Comparison of ENCODE assay signal across 18 cellular contexts in genomic region chr4:153571006-153571545, GRCh38.
DNase-seq lines count a peak whose midpoint lies in the region; ATAC-seq, FAIRE-seq and TF ChIP-seq lines count a peak whose summit lies in the region.
"Had no signal": no experiment of that assay in that cellular context is flagged by ENCODE, and none has a peak within 500 bp of the region (broad histone marks: within the 10 kb centered on the region; RNA-seq: fewer than 3 reads in every experiment).

No MANE protein-coding gene starts in this region.

- DNase-seq in Caco-2: peak in 1 of 2 experiments; percentile 31
- no peak for DNase-seq in activated naive CD4-positive, alpha-beta T cell treated with anti-CD3 and anti-CD28 coated beads, Interleukin-2, amount 50 U/mL, for 72 hours (ENCODE audit: low spot score in 2 of 2)
- no peak for DNase-seq in naive thymus-derived CD4-positive, alpha-beta T cell
- no peak for DNase-seq in D721Med (ENCODE audit: insufficient read length, low spot score)
- no peak for DNase-seq in HuH-7.5 (ENCODE audit: low spot score)
- no peak for DNase-seq in NCI-H510A treated with DMSO at 0.1 percent for 48 hours (lab: John Stamatoyannopoulos, UW)
- DNase-seq: dermis blood vessel endothelial cell; DMS53; hippocampal formation; KBM-7; left cardiac atrium; NCI-H1092 treated with DMSO at 0.1 percent for 48 hours; NK-92 treated with Interleukin-12 subunit alpha and Interleukin-12 subunit beta, amount 100 ng/mL, for 24 hours; SHP77; T1000 had no signal

- no peaks in the 10 kb centered on the region for H3K9me3 Mint-ChIP-seq in Caco-2 (ENCODE audit: unreplicated experiment)
- H3K9me3 Mint-ChIP-seq in activated naive CD4-positive, alpha-beta T cell treated with anti-CD3 and anti-CD28 coated beads, Interleukin-2, amount 50 U/mL, for 72 hours: no peaks in the 10 kb centered on the region
- H3K9me3 Mint-ChIP-seq in naive thymus-derived CD4-positive, alpha-beta T cell: peaks cover 0 to 2% (median 0%) of the 10 kb centered on the region in 11 donors
- H3K9me3 Mint-ChIP-seq: activated T-helper 2 cell treated with anti-CD3 and anti-CD28 coated beads, Interferon-gamma antibody, Interleukin-2, Interleukin-4, amounts not matched to agents 10 μg/mL and 5 μg/mL and 100 μg/mL, durations not matched to agents 14 hours and 24 hours and 36 hours had no signal

- no peak for ATAC-seq in activated naive CD4-positive, alpha-beta T cell treated with anti-CD3 and anti-CD28 coated beads, Interleukin-2, amount 50 U/mL, for 72 hours
- no peak for ATAC-seq in naive thymus-derived CD4-positive, alpha-beta T cell
- ATAC-seq: left cardiac atrium had no signal

- CTCF ChIA-PET in Caco-2 (lab: Charles Lee): no interaction called here
- CTCF ChIA-PET in naive thymus-derived CD4-positive, alpha-beta T cell (lab: Charles Lee): interaction anchor here (0.6 to 4.2 kb wide), 10 partner anchors 24 to 302 kb away, joined by 3 to 58 read pairs (median 4); partner anchors contain the start of gene TMEM131L

- FAIRE-seq in D721Med (lab: Jason Lieb, UNC): no peak

- H4K20me1 ChIP-seq in BLaER1: peaks cover 100% of the 10 kb centered on the region

- POLR2A ChIA-PET in Caco-2 (lab: Charles Lee): no interaction called here
- POLR2A ChIA-PET in naive thymus-derived CD4-positive, alpha-beta T cell (lab: Charles Lee): interaction anchor here (0.6 to 1.3 kb wide), 3 partner anchors 28 to 78 kb away, joined by 4 to 5 read pairs (median 4); no protein-coding TSS in a partner anchor

- peak overlapping the region; percentile 80 for H3K4me2 ChIP-seq in BLaER1

- H3K27ac Mint-ChIP-seq in Caco-2 (ENCODE audit: unreplicated experiment): peak overlapping the region; percentile 83
- peak overlapping the region; percentile 44 to 84 for H3K27ac Mint-ChIP-seq in activated naive CD4-positive, alpha-beta T cell treated with anti-CD3 and anti-CD28 coated beads, Interleukin-2, amount 50 U/mL, for 72 hours
- H3K27ac Mint-ChIP-seq in naive thymus-derived CD4-positive, alpha-beta T cell: peak overlapping the region in 8 of 9 donors; percentile 73 to 91 (median 84)
- H3K27ac Mint-ChIP-seq: activated T-helper 2 cell treated with anti-CD3 and anti-CD28 coated beads, Interferon-gamma antibody, Interleukin-2, Interleukin-4, amounts not matched to agents 10 μg/mL and 5 μg/mL and 100 μg/mL, durations not matched to agents 14 hours and 24 hours and 36 hours had no signal

- no peak for TF ChIP-seq CTCF in Caco-2 (IDR thresholded peaks at IDR 0.05; ENCODE audit: insufficient read depth in 1 of 2, low read depth in 1 of 2, low read length in 1 of 2, severe bottlenecking in 1 of 2, unreplicated experiment in 1 of 2)
- no peak for TF ChIP-seq CTCF in D721Med (IDR thresholded peaks at IDR 0.05; ENCODE audit: insufficient read depth, missing control alignments)

- H3K9ac ChIP-seq in BLaER1: peak overlapping the region; percentile 20

- peaks cover 8% of the 10 kb centered on the region for H3K4me1 Mint-ChIP-seq in Caco-2 (ENCODE audit: low read depth, unreplicated experiment)
- peaks cover 56 to 95% (median 85%) of the 10 kb centered on the region in 7 donors for H3K4me1 Mint-ChIP-seq in naive thymus-derived CD4-positive, alpha-beta T cell

- H3K4me3 ChIP-seq in BLaER1: no peak overlapping the region; the same call in 1 of the 2 replicates
- H3K4me3 ChIP-seq in Caco-2 (ENCODE audit: low read depth, low read length): no peak overlapping the region
- no peak overlapping the region for H3K4me3 ChIP-seq in naive thymus-derived CD4-positive, alpha-beta T cell (ENCODE audit: low read length)
- H3K4me3 ChIP-seq: prostate gland had no signal

- H3K36me3 ChIP-seq in BLaER1 (peaks cover 82% of the 10 kb centered on the region), Caco-2 (ENCODE audit: control insufficient read depth, insufficient read depth, low read length) (no peaks in the 10 kb centered on the region)
- peaks cover 0 to 12% (median 0%) of the 10 kb centered on the region in 3 experiments for H3K36me3 ChIP-seq in naive thymus-derived CD4-positive, alpha-beta T cell (ENCODE audit: control insufficient read depth in 2 of 3, insufficient read depth in 3 of 3, low read length in 3 of 3)
- H3K36me3 ChIP-seq: prostate gland had no signal

- BruUV-seq in Caco-2 (replicated peaks; lab: Mats Ljungman, UMichigan): no TSS peak

- no peak overlapping the region for H3K4me3 Mint-ChIP-seq in Caco-2 (ENCODE audit: unreplicated experiment)
- peak overlapping the region in 5 of 10 donors; percentile 6 to 63 (median 34) for H3K4me3 Mint-ChIP-seq in naive thymus-derived CD4-positive, alpha-beta T cell

- no peaks in the 10 kb centered on the region for H3K27me3 ChIP-seq in BLaER1
- no peaks in the 10 kb centered on the region for H3K27me3 ChIP-seq in Caco-2 (replicated peaks; ENCODE audit: control insufficient read depth, insufficient read depth, low read length)
- no peaks in the 10 kb centered on the region for H3K27me3 ChIP-seq in naive thymus-derived CD4-positive, alpha-beta T cell (ENCODE audit: control insufficient read depth in 2 of 2, insufficient read depth in 2 of 2, low read length in 2 of 2)

- peak overlapping the region; percentile 66 for H3K27ac ChIP-seq in BLaER1
- peak overlapping the region; percentile 40 for H3K27ac ChIP-seq in naive thymus-derived CD4-positive, alpha-beta T cell (ENCODE audit: low read depth, low read length)
- H3K27ac ChIP-seq: prostate gland had no signal

- H3K27me3 Mint-ChIP-seq in Caco-2 (ENCODE audit: insufficient read depth, unreplicated experiment): no peaks in the 10 kb centered on the region
- H3K27me3 Mint-ChIP-seq in naive thymus-derived CD4-positive, alpha-beta T cell: no peaks in the 10 kb centered on the region

- peaks cover 100% of the 10 kb centered on the region for H3K4me1 ChIP-seq in BLaER1
- H3K4me1 ChIP-seq in Caco-2: peaks cover 69% of the 10 kb centered on the region
- H3K4me1 ChIP-seq in naive thymus-derived CD4-positive, alpha-beta T cell (ENCODE audit: control insufficient read depth in 2 of 2, insufficient read depth in 2 of 2, low read length in 2 of 2): peaks cover 12 to 37% of the 10 kb centered on the region in 2 donors
- H3K4me1 ChIP-seq: prostate gland had no signal

- intact Hi-C loops in Caco-2 (cut with micrococcal nuclease; ENCODE audit: unreplicated experiment): loop anchor here (10.0 kb wide), 1 partner anchor 336 kb away; no protein-coding TSS in a partner anchor
- intact Hi-C loops in naive thymus-derived CD4-positive, alpha-beta T cell (cut with micrococcal nuclease): no loop called here

- H3K9me3 ChIP-seq in BLaER1 (no peaks in the 10 kb centered on the region), Caco-2 (0 out of 2 replicates have a peak, but pooled peaks cover 3% of the 10 kb centered on the region)
- H3K9me3 ChIP-seq in naive thymus-derived CD4-positive, alpha-beta T cell (ENCODE audit: control insufficient read depth in 2 of 3, low read length in 3 of 3): no peaks in the 10 kb centered on the region
- H3K9me3 ChIP-seq: prostate gland had no signal

- no peaks in the 10 kb centered on the region for H3K36me3 Mint-ChIP-seq in Caco-2 (ENCODE audit: insufficient read depth, unreplicated experiment)
- H3K36me3 Mint-ChIP-seq in activated naive CD4-positive, alpha-beta T cell treated with anti-CD3 and anti-CD28 coated beads, Interleukin-2, amount 50 U/mL, for 72 hours: peaks cover 0 to 39% of the 10 kb centered on the region in 2 donors
- peaks cover 13 to 38% (median 16%) of the 10 kb centered on the region in 5 donors for H3K36me3 Mint-ChIP-seq in naive thymus-derived CD4-positive, alpha-beta T cell
